ENCODE assay signal across 19 cellular contexts in the genomic region with DNA sequence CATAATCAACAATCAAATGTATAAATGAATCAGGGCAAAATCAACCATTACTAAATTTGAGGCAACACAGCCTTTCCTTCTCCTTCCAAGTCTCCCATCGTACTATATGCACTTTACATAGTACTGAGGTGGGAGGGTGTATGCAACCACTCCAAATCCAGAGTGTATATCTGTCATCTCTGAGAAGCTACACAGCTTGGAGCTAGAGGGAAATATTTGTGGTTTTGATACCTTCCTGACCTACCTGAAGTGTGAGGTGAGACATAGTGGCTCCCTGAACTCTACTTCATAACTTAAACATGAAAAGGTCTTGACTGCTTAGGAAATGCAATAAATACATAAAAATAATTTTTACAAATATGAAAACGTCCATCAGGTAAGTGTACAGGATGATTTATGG.
"Had no signal": no experiment of that assay in that cellular context is flagged by ENCODE, and none has a peak within 500 bp of the region (broad histone marks: within the 10 kb centered on the region; RNA-seq: fewer than 3 reads in every experiment).

No MANE protein-coding gene starts in this region.

- H3K27me3 Mint-ChIP-seq: naive thymus-derived CD4-positive, alpha-beta T cell; stimulated activated naive CD8-positive, alpha-beta T cell treated with anti-CD3 and anti-CD28 coated beads, Interleukin-15, Interleukin-2, amounts not matched to agents 100 ng/mL and 50 ng/mL, for 24 hours had no signal

- H3K9me3 Mint-ChIP-seq: naive thymus-derived CD4-positive, alpha-beta T cell; stimulated activated memory B cell treated with anti-CD40 and anti-IgM and Interleukin-4, amounts not matched to agents 10 μg/mL and 1 μg/mL and 100 μg/mL, for 72 hours; stimulated activated naive CD8-positive, alpha-beta T cell treated with anti-CD3 and anti-CD28 coated beads, Interleukin-15, Interleukin-2, amounts not matched to agents 100 ng/mL and 50 ng/mL, for 24 hours had no signal

- ATAC-seq: left lobe of liver; naive thymus-derived CD4-positive, alpha-beta T cell; psoas muscle; right lobe of liver; stimulated activated memory B cell treated with anti-CD40 and anti-IgM and Interleukin-4, amounts not matched to agents 10 μg/mL and 1 μg/mL and 100 μg/mL, for 72 hours had no signal

- H3K9me3 ChIP-seq: colonic mucosa, neutrophil, psoas muscle, right lobe of liver, tibial nerve had no signal

- H3K36me3 Mint-ChIP-seq: naive thymus-derived CD4-positive, alpha-beta T cell; stimulated activated memory B cell treated with anti-CD40 and anti-IgM and Interleukin-4, amounts not matched to agents 10 μg/mL and 1 μg/mL and 100 μg/mL, for 72 hours had no signal

- H3K4me3 ChIP-seq: colonic mucosa, lung, psoas muscle, right lobe of liver, tibial nerve had no signal

- H3K27ac ChIP-seq: colonic mucosa, neutrophil, psoas muscle, right lobe of liver, tibial nerve had no signal

- H3K27ac Mint-ChIP-seq: naive thymus-derived CD4-positive, alpha-beta T cell; stimulated activated memory B cell treated with anti-CD40 and anti-IgM and Interleukin-4, amounts not matched to agents 10 μg/mL and 1 μg/mL and 100 μg/mL, for 72 hours; stimulated activated naive CD8-positive, alpha-beta T cell treated with anti-CD3 and anti-CD28 coated beads, Interleukin-15, Interleukin-2, amounts not matched to agents 100 ng/mL and 50 ng/mL, for 24 hours had no signal

- H3K36me3 ChIP-seq: colonic mucosa, neutrophil, right lobe of liver, tibial nerve had no signal

- H3K27me3 ChIP-seq: colonic mucosa, neutrophil, right lobe of liver, tibial nerve had no signal

- H3K4me1 ChIP-seq: colonic mucosa had no signal

- DNase-seq: colonic mucosa; dermis blood vessel endothelial cell; foreskin melanocyte; head of caudate nucleus; hippocampal formation; mesendoderm; naive thymus-derived CD4-positive, alpha-beta T cell; psoas muscle; retina; right lobe of liver; stimulated activated CD4-positive, alpha-beta T cell treated with anti-CD3 and anti-CD28 coated beads, Interleukin-15, amount 100 ng/mL, for 24 hours; stimulated activated CD4-positive, alpha-beta T cell treated with anti-CD3 and anti-CD28 coated beads, Interleukin-1b, Interleukin-23, amount 100 ng/mL, for 48 hours; stimulated activated CD4-positive, alpha-beta T cell treated with anti-CD3 and anti-CD28 coated beads, Interleukin-4, amount 100 ng/mL, for 24 hours had no signal

- H3K4me3 Mint-ChIP-seq: naive thymus-derived CD4-positive, alpha-beta T cell; stimulated activated memory B cell treated with anti-CD40 and anti-IgM and Interleukin-4, amounts not matched to agents 10 μg/mL and 1 μg/mL and 100 μg/mL, for 72 hours; stimulated activated naive CD8-positive, alpha-beta T cell treated with anti-CD3 and anti-CD28 coated beads, Interleukin-15, Interleukin-2, amounts not matched to agents 100 ng/mL and 50 ng/mL, for 24 hours had no signal
